15 cellular contexts compared by ENCODE assay signal in the genomic region with DNA sequence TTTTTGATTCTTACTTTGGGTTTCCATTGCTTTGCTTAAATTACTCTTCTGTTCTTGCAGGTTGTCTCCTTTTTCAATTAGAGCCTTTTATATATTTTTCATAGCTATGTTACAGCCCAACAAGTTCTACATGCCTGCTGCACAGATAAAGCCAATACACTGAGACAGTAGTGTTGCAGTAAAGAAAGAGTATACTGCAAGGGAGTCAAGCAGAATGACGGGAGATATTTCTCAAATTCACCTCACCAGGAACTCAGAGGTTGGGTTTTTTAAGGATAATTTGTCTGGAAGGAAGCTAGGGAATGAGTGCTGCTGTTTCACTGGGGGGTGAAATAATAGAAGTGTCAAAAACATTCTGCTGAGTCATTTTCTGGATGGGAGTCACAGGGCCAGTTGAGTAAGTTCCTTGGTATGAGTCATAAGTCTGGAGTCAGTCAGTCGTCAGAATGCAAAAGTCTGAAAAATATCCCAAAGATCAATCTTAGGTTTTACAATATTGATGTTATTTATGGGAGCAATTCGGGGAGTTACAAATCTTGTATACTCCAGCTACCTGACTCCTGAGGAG.
A peak's percentile ranks its signal among the peaks of the same experiment; 100 is the strongest.
DNase-seq lines count a peak whose midpoint lies in the region; ATAC-seq and TF ChIP-seq lines count a peak whose summit lies in the region.
"Had no signal": no experiment of that assay in that cellular context is flagged by ENCODE, and none has a peak within 500 bp of the region (broad histone marks: within the 10 kb centered on the region; RNA-seq: fewer than 3 reads in every experiment).

No MANE protein-coding gene starts in this region.

- no peaks in the 10 kb centered on the region for H4K20me1 ChIP-seq in mammary epithelial cell (ENCODE audit: insufficient read depth, low read length)

- peaks cover 8% of the 10 kb centered on the region for H3K4me1 ChIP-seq in mammary epithelial cell (ENCODE audit: insufficient read depth, low read length)
- H3K4me1 ChIP-seq in upper lobe of right lung: no peaks in the 10 kb centered on the region

- dilution Hi-C loops in mammary epithelial cell (cut with HindIII; ENCODE audit: low sequenced_read_pairs): no loop called here

- peak; percentile 77 for DNase-seq in Caki2 (ENCODE audit: low read depth)
- DNase-seq in MG63: peak; percentile 47
- DNase-seq in mammary epithelial cell: peak; percentile 79
- peak; percentile 13 for DNase-seq in myocyte (ENCODE audit: low read depth)
- no peak for DNase-seq in upper lobe of right lung
- no peak for DNase-seq in NCI-H1092 (lab: John Stamatoyannopoulos, UW)
- DNase-seq: activated CD4-positive, alpha-beta T cell treated with anti-CD3 and anti-CD28 coated beads, Interleukin-2, amount 50 U/mL, for 4 hours; effector CD4-positive, alpha-beta T cell; immature natural killer cell; NCI-H446 treated with DMSO at 0.1 percent for 48 hours; stimulated activated naive CD4-positive, alpha-beta T cell treated with Interleukin-2 at 50 U/mL for 16 hours had no signal

- 22% methylated on average over 3 of the region's 3 CpGs for WGBS in mammary epithelial cell (ENCODE audit: low coverage, missing lambda C conversion rate)

- H3K4me2 ChIP-seq in mammary epithelial cell (ENCODE audit: insufficient read depth, low read depth, low read length): peak overlapping the region; percentile 1
- H3K4me2 ChIP-seq: KMS-11 had no signal

- no peaks in the 10 kb centered on the region for H3K36me3 ChIP-seq in MG63
- H3K36me3 ChIP-seq in mammary epithelial cell (ENCODE audit: insufficient read depth, low read length): no peaks in the 10 kb centered on the region
- H3K36me3 ChIP-seq in upper lobe of right lung: no peaks in the 10 kb centered on the region

- H3K9me3 ChIP-seq in MG63 (peaks cover 21% of the 10 kb centered on the region), mammary epithelial cell (replicated peaks; ENCODE audit: insufficient read depth, low read length) (no peaks in the 10 kb centered on the region), upper lobe of right lung (peaks cover 8% of the 10 kb centered on the region)

- H3K4me3 ChIP-seq in MG63: no peak overlapping the region
- H3K4me3 ChIP-seq in mammary epithelial cell (replicated peaks in 1 of 3; ENCODE audit: insufficient read depth in 1 of 3, low read depth in 2 of 3, low read length in 3 of 3): no peak overlapping the region
- no peak overlapping the region for H3K4me3 ChIP-seq in upper lobe of right lung

- H2AFZ ChIP-seq in mammary epithelial cell (ENCODE audit: low read depth, low read length): peak overlapping the region; percentile 18

- H3K9ac ChIP-seq in mammary epithelial cell (ENCODE audit: insufficient read depth, low read length): no peak overlapping the region
- H3K9ac ChIP-seq: KMS-11 had no signal

- H3K79me2 ChIP-seq in mammary epithelial cell (ENCODE audit: insufficient read depth, low read length): no peaks in the 10 kb centered on the region

- H3K27ac ChIP-seq in mammary epithelial cell (ENCODE audit: insufficient read depth, low read depth, low read length) (no peak overlapping the region), upper lobe of right lung (no peak overlapping the region)
- H3K27ac ChIP-seq: KMS-11 had no signal

- intact Hi-C loops in mammary epithelial cell (cut with micrococcal nuclease) (no loop called here), upper lobe of right lung (cut with DNase I) (no loop called here)

- H3K27me3 ChIP-seq in MG63 (no peaks in the 10 kb centered on the region), mammary epithelial cell (ENCODE audit: insufficient read depth, low read length) (no peaks in the 10 kb centered on the region), upper lobe of right lung (no peaks in the 10 kb centered on the region)

- CTCF ChIA-PET in mammary epithelial cell (lab: Charles Lee; ENCODE audit: low non-redundant PET): no interaction called here

- TF ChIP-seq CTCF in mammary epithelial cell (conservative IDR thresholded peaks at IDR 0.05 in 1 of 2, IDR thresholded peaks at IDR 0.05 in 1 of 2; ENCODE audit: extremely low read depth in 1 of 2, insufficient read depth in 1 of 2, low read depth in 1 of 2, low read length in 2 of 2) (no peak), upper lobe of right lung (IDR thresholded peaks at IDR 0.05) (no peak)

- ATAC-seq in HG03469 (IDR thresholded peaks at IDR 0.05; ENCODE audit: unreplicated experiment) (no peak), upper lobe of right lung (no peak), GM18867 (IDR thresholded peaks at IDR 0.05; ENCODE audit: unreplicated experiment) (no peak)
- ATAC-seq: natural killer cell treated with Interleukin-12 subunit alpha and Interleukin-12 subunit beta and Interleukin-15 and Interleukin-18, amount 100 ng/mL, for 72 hours had no signal

- BruUV-seq in mammary epithelial cell (replicated peaks; lab: Mats Ljungman, UMichigan): no TSS peak

- in situ Hi-C loops in Caki2 (cut with HindIII; ENCODE audit: low pct_unique_long_range_greater_than_20kb, low sequenced_read_pairs): no loop called here
- in situ Hi-C loops in mammary epithelial cell (cut with MboI; ENCODE audit: low sequenced_read_pairs in 2 of 2): no loop called here

Comparison
In these comparisons a context has a peak if more than half of its experiments do, and no peak if none do; other contexts are left out.
1. DNase-seq: peak in Caki2 (single experiment), MG63 (single experiment), mammary epithelial cell (single experiment) and myocyte (single experiment); none in upper lobe of right lung (single experiment) and NCI-H1092 (single experiment).